In genomic region chr10:18240185-18240882, GRCh38 we compare ENCODE assay signal across 20 cellular contexts.
DNase-seq lines count a peak whose midpoint lies in the region; ATAC-seq and TF ChIP-seq lines count a peak whose summit lies in the region.
"Had no signal": no experiment of that assay in that cellular context is flagged by ENCODE, and none has a peak within 500 bp of the region (broad histone marks: within the 10 kb centered on the region; RNA-seq: fewer than 3 reads in every experiment).

No MANE protein-coding gene starts in this region.

- peaks cover 2% of the 10 kb centered on the region for H3K27me3 Mint-ChIP-seq in activated T-helper 1 cell treated with anti-CD3 and anti-CD28 coated beads, Interleukin-12 subunit alpha, Interleukin-12 subunit beta, Interleukin-2, Interleukin-4 antibody, amounts not matched to agents 30 ng/mL and 10 ng/mL and 1 ng/mL, durations not matched to agents 14 hours and 24 hours and 36 hours (ENCODE audit: insufficient read depth)
- H3K27me3 Mint-ChIP-seq: activated naive CD8-positive, alpha-beta T cell treated with anti-CD3 and anti-CD28 coated beads, Interleukin-2, amount 10 ng/mL, durations not matched to agents 7 days and 5 days; B cell had no signal

- TF ChIP-seq CTCF in breast epithelium (IDR thresholded peaks at IDR 0.05) (no peak), thoracic aorta (IDR thresholded peaks at IDR 0.05) (no peak), prostate gland (IDR thresholded peaks at IDR 0.05) (no peak)

- peak overlapping the region; percentile 6 to 45 for H3K27ac ChIP-seq in breast epithelium
- H3K27ac ChIP-seq in thoracic aorta = peak overlapping the region; percentile 11 to 74
- no peak overlapping the region for H3K27ac ChIP-seq in prostate gland
- H3K27ac ChIP-seq: brain microvascular endothelial cell, vagina had no signal

- H3K4me3 ChIP-seq in breast epithelium (peak overlapping the region in 1 of 3 donors; percentile 6), thoracic aorta (peak overlapping the region; percentile 52), prostate gland (no peak overlapping the region)
- H3K4me3 ChIP-seq: vagina had no signal

- no peak overlapping the region for H3K4me3 Mint-ChIP-seq in activated T-helper 1 cell treated with anti-CD3 and anti-CD28 coated beads, Interleukin-12 subunit alpha, Interleukin-12 subunit beta, Interleukin-2, Interleukin-4 antibody, amounts not matched to agents 30 ng/mL and 10 ng/mL and 1 ng/mL, durations not matched to agents 14 hours and 24 hours and 36 hours
- H3K4me3 Mint-ChIP-seq: activated naive CD8-positive, alpha-beta T cell treated with anti-CD3 and anti-CD28 coated beads, Interleukin-2, amount 10 ng/mL, durations not matched to agents 7 days and 5 days; B cell had no signal

- H3K27me3 ChIP-seq in breast epithelium = no peaks in the 10 kb centered on the region
- H3K27me3 ChIP-seq in thoracic aorta (replicated peaks; ENCODE audit: insufficient read depth) = no peaks in the 10 kb centered on the region
- no peaks in the 10 kb centered on the region for H3K27me3 ChIP-seq in prostate gland (replicated peaks; ENCODE audit: insufficient read depth)
- H3K27me3 ChIP-seq: brain microvascular endothelial cell, vagina had no signal

- no peaks in the 10 kb centered on the region for H3K9me3 ChIP-seq in breast epithelium
- H3K9me3 ChIP-seq in thoracic aorta = no peaks in the 10 kb centered on the region
- peaks cover 5% of the 10 kb centered on the region for H3K9me3 ChIP-seq in prostate gland
- H3K9me3 ChIP-seq: vagina had no signal

- H3K36me3 Mint-ChIP-seq in activated T-helper 1 cell treated with anti-CD3 and anti-CD28 coated beads, Interleukin-12 subunit alpha, Interleukin-12 subunit beta, Interleukin-2, Interleukin-4 antibody, amounts not matched to agents 30 ng/mL and 10 ng/mL and 1 ng/mL, durations not matched to agents 14 hours and 24 hours and 36 hours (ENCODE audit: low read depth) = no peaks in the 10 kb centered on the region
- H3K36me3 Mint-ChIP-seq: activated naive CD8-positive, alpha-beta T cell treated with anti-CD3 and anti-CD28 coated beads, Interleukin-2, amount 10 ng/mL, durations not matched to agents 7 days and 5 days had no signal

- no peaks in the 10 kb centered on the region for H3K4me1 ChIP-seq in breast epithelium
- H3K4me1 ChIP-seq in thoracic aorta (ENCODE audit: control insufficient read depth in 1 of 2, low read depth in 2 of 2) = peaks cover 23 to 44% of the 10 kb centered on the region in 2 donors
- no peaks in the 10 kb centered on the region for H3K4me1 ChIP-seq in prostate gland (replicated peaks)
- H3K4me1 ChIP-seq: vagina had no signal

- intact Hi-C loops in Right ventricle myocardium inferior (cut with DNase I) = no loop called here
- intact Hi-C loops in cardiac septum (cut with DNase I) = no loop called here
- intact Hi-C loops in breast epithelium (cut with DNase I; ENCODE audit: low total_unique reads) = no loop called here
- intact Hi-C loops in left cardiac atrium (cut with DNase I) = no loop called here
- intact Hi-C loops in activated T-helper 1 cell treated with anti-CD3 and anti-CD28 coated beads, Interleukin-12 subunit alpha, Interleukin-12 subunit beta, Interleukin-2, Interleukin-4 antibody, amounts not matched to agents 30 ng/mL and 10 ng/mL and 1 ng/mL, durations not matched to agents 14 hours and 24 hours and 36 hours (cut with micrococcal nuclease) = no loop called here
- intact Hi-C loops in prostate gland (cut with DNase I) = no loop called here

- no peaks in the 10 kb centered on the region for H3K36me3 ChIP-seq in breast epithelium
- H3K36me3 ChIP-seq in thoracic aorta = peaks cover 5% of the 10 kb centered on the region
- no peaks in the 10 kb centered on the region for H3K36me3 ChIP-seq in prostate gland
- H3K36me3 ChIP-seq: brain microvascular endothelial cell, vagina had no signal

- H3K27ac Mint-ChIP-seq in activated T-helper 1 cell treated with anti-CD3 and anti-CD28 coated beads, Interleukin-12 subunit alpha, Interleukin-12 subunit beta, Interleukin-2, Interleukin-4 antibody, amounts not matched to agents 30 ng/mL and 10 ng/mL and 1 ng/mL, durations not matched to agents 14 hours and 24 hours and 36 hours = no peak overlapping the region
- H3K27ac Mint-ChIP-seq: activated naive CD8-positive, alpha-beta T cell treated with anti-CD3 and anti-CD28 coated beads, Interleukin-2, amount 10 ng/mL, durations not matched to agents 7 days and 5 days; activated T-helper 2 cell treated with anti-CD3 and anti-CD28 coated beads, Interferon-gamma antibody, Interleukin-2, Interleukin-4, amounts not matched to agents 10 μg/mL and 5 μg/mL and 100 μg/mL, durations not matched to agents 14 hours and 24 hours and 36 hours; B cell had no signal

- DNase-seq in Right ventricle myocardium inferior (ENCODE audit: missing footprints) (no peak), cardiac septum (ENCODE audit: low spot score) (no peak), breast epithelium (ENCODE audit: low spot score in 2 of 2) (no peak), left cardiac atrium (no peak), thoracic aorta (ENCODE audit: low spot score) (no peak), DMS53 (lab: John Stamatoyannopoulos, UW) (no peak), prostate gland (ENCODE audit: low spot score) (no peak)
- DNase-seq in activated T-helper 1 cell treated with anti-CD3 and anti-CD28 coated beads, Interleukin-12 subunit alpha, Interleukin-12 subunit beta, Interleukin-2, Interleukin-4 antibody, amounts not matched to agents 30 ng/mL and 10 ng/mL and 1 ng/mL, durations not matched to agents 14 hours and 24 hours and 36 hours (ENCODE audit: low spot score) = no peak
- DNase-seq: 8988T; activated CD4-positive, alpha-beta T cell treated with anti-CD3 and anti-CD28 coated beads for 4 hours; activated naive CD8-positive, alpha-beta T cell treated with anti-CD3 and anti-CD28 coated beads, Interleukin-2, amount 10 ng/mL, durations not matched to agents 7 days and 5 days; brain microvascular endothelial cell; COR-L47; NCI-H1436; NCI-H524; retina; stimulated activated CD8-positive, alpha-beta memory T cell treated with anti-CD3 and anti-CD28 coated beads, Interleukin-4, amount 100 ng/mL, for 48 hours had no signal

- 65% methylated on average over 12 of the region's 12 CpGs for WGBS in prostate gland

- H3K9me3 Mint-ChIP-seq in activated T-helper 1 cell treated with anti-CD3 and anti-CD28 coated beads, Interleukin-12 subunit alpha, Interleukin-12 subunit beta, Interleukin-2, Interleukin-4 antibody, amounts not matched to agents 30 ng/mL and 10 ng/mL and 1 ng/mL, durations not matched to agents 14 hours and 24 hours and 36 hours = no peaks in the 10 kb centered on the region
- H3K9me3 Mint-ChIP-seq: activated naive CD8-positive, alpha-beta T cell treated with anti-CD3 and anti-CD28 coated beads, Interleukin-2, amount 10 ng/mL, durations not matched to agents 7 days and 5 days; activated T-helper 2 cell treated with anti-CD3 and anti-CD28 coated beads, Interferon-gamma antibody, Interleukin-2, Interleukin-4, amounts not matched to agents 10 μg/mL and 5 μg/mL and 100 μg/mL, durations not matched to agents 14 hours and 24 hours and 36 hours had no signal

- no peaks in the 10 kb centered on the region for H3K4me1 Mint-ChIP-seq in activated T-helper 1 cell treated with anti-CD3 and anti-CD28 coated beads, Interleukin-12 subunit alpha, Interleukin-12 subunit beta, Interleukin-2, Interleukin-4 antibody, amounts not matched to agents 30 ng/mL and 10 ng/mL and 1 ng/mL, durations not matched to agents 14 hours and 24 hours and 36 hours (ENCODE audit: low read depth)
- H3K4me1 Mint-ChIP-seq: activated naive CD8-positive, alpha-beta T cell treated with anti-CD3 and anti-CD28 coated beads, Interleukin-2, amount 10 ng/mL, durations not matched to agents 7 days and 5 days; B cell had no signal

- ATAC-seq in Right ventricle myocardium inferior (peak; percentile 63), left cardiac atrium (peak; percentile 56 to 63), thoracic aorta (ENCODE audit: insufficient number of reproducible peaks, low FRiP score, low read depth) (peak; percentile 51)

- no peak for TF ChIP-seq POLR2A in breast epithelium (IDR thresholded peaks at IDR 0.05)
- TF ChIP-seq POLR2A in prostate gland (IDR thresholded peaks at IDR 0.05) = no peak

Comparison
In these comparisons a context has a peak if more than half of its experiments do, and no peak if none do; other contexts are left out.
1. H3K27ac ChIP-seq: peak in breast epithelium (2 of 2) and thoracic aorta (2 of 2); none in prostate gland (0 of 2).
2. Peak in every context shown above with its lines, with median percentiles within 50 percentile points of each other: ATAC-seq.